ENCODE assay signal across 31 cellular contexts in genomic region chr17:45733781-45734180, GRCh38. TPM values are rescaled to one million over a fixed set of nuclear protein-coding genes. Genes with fewer than 3 reads are reported as not detected.
"Had no signal": no experiment of that assay in that cellular context is flagged by ENCODE, and none has a peak within 500 bp of the region (broad histone marks: within the 10 kb centered on the region; RNA-seq: fewer than 3 reads in every experiment).

No MANE protein-coding gene starts in this region.

- H3K27me3 ChIP-seq: ovary, right atrium auricular region, right lobe of liver had no signal

- H3K27ac ChIP-seq: left lung, lower lobe of right lung, ovary, right atrium auricular region, right lobe of liver, skin epidermis, suprapubic skin, thoracic aorta, tibial artery, upper lobe of right lung had no signal

- H3K9me3 ChIP-seq: upper lobe of right lung had no signal

- H3K4me1 Mint-ChIP-seq: naive thymus-derived CD4-positive, alpha-beta T cell; stimulated activated effector memory CD8-positive, alpha-beta T cell treated with anti-CD3 and anti-CD28 coated beads, Interleukin-12 subunit alpha, Interleukin-12 subunit beta, amount 100 ng/mL, for 72 hours had no signal

- H3K4me3 ChIP-seq: left lung, lower lobe of right lung, ovary, right atrium auricular region, right lobe of liver, skin epidermis, suprapubic skin, thoracic aorta, tibial artery, upper lobe of right lung had no signal

- H3K4me1 ChIP-seq: left lung, lower lobe of right lung, right atrium auricular region, right lobe of liver, suprapubic skin, tibial artery, upper lobe of right lung had no signal

- ATAC-seq: left colon; left lung; lower lobe of right lung; naive thymus-derived CD4-positive, alpha-beta T cell; natural killer cell treated with Interleukin-12 subunit alpha and Interleukin-12 subunit beta and Interleukin-15 and Interleukin-18, amount 100 ng/mL, for 72 hours; right lobe of liver; stimulated activated effector memory CD8-positive, alpha-beta T cell treated with anti-CD3 and anti-CD28 coated beads, Interleukin-12 subunit alpha, Interleukin-12 subunit beta, amount 100 ng/mL, for 72 hours; upper lobe of right lung had no signal

- H3K36me3 Mint-ChIP-seq: stimulated activated effector memory CD8-positive, alpha-beta T cell treated with anti-CD3 and anti-CD28 coated beads, Interleukin-12 subunit alpha, Interleukin-12 subunit beta, amount 100 ng/mL, for 72 hours had no signal

- H3K36me3 ChIP-seq: left lung, lower lobe of right lung, ovary, right atrium auricular region, right lobe of liver, suprapubic skin, thoracic aorta, tibial artery, upper lobe of right lung had no signal

- DNase-seq: hippocampal formation; kidney; left colon; left lung; lower lobe of right lung; mammary epithelial cell; mesenchymal stem cell; naive thymus-derived CD4-positive, alpha-beta T cell; ovary; right lobe of liver; stimulated activated CD4-positive, alpha-beta T cell treated with anti-CD3 and anti-CD28 coated beads, Interleukin-12 subunit alpha, Interleukin-12 subunit beta, amount 100 ng/mL, for 4 hours; stimulated activated CD4-positive, alpha-beta T cell treated with anti-CD3 and anti-CD28 coated beads, Interleukin-15, amount 100 ng/mL, for 24 hours; stimulated activated CD4-positive, alpha-beta T cell treated with anti-CD3 and anti-CD28 coated beads, Interleukin-2, amount 100 ng/mL, for 24 hours; stimulated activated CD4-positive, alpha-beta T cell treated with anti-CD3 and anti-CD28 coated beads, Interleukin-4, amount 100 ng/mL, for 1 hour; stimulated activated naive CD4-positive, alpha-beta T cell; trophoblast cell; upper lobe of right lung had no signal

- H3K27ac Mint-ChIP-seq: naive thymus-derived CD4-positive, alpha-beta T cell; natural killer cell treated with Interleukin-12 subunit alpha and Interleukin-12 subunit beta and Interleukin-15 and Interleukin-18, amount 100 ng/mL, for 72 hours; progenitor cell of endocrine pancreas; stimulated activated effector memory CD8-positive, alpha-beta T cell treated with anti-CD3 and anti-CD28 coated beads, Interleukin-12 subunit alpha, Interleukin-12 subunit beta, amount 100 ng/mL, for 72 hours; stimulated activated naive CD8-positive, alpha-beta T cell treated with anti-CD3 and anti-CD28 coated beads, Interleukin-15, Interleukin-2, amounts not matched to agents 100 ng/mL and 50 ng/mL, for 24 hours had no signal

- H3K4me3 Mint-ChIP-seq: naive thymus-derived CD4-positive, alpha-beta T cell; natural killer cell treated with Interleukin-12 subunit alpha and Interleukin-12 subunit beta and Interleukin-15 and Interleukin-18, amount 100 ng/mL, for 72 hours; stimulated activated effector memory CD8-positive, alpha-beta T cell treated with anti-CD3 and anti-CD28 coated beads, Interleukin-12 subunit alpha, Interleukin-12 subunit beta, amount 100 ng/mL, for 72 hours; stimulated activated naive CD8-positive, alpha-beta T cell treated with anti-CD3 and anti-CD28 coated beads, Interleukin-15, Interleukin-2, amounts not matched to agents 100 ng/mL and 50 ng/mL, for 24 hours had no signal

RNA-seq across cellular contexts. Expression of gene CRHR1, which starts 50.3 kb away (rescaled TPM):
- total RNA-seq: kidney; left colon; left lung; liver; lower lobe of right lung; mammary epithelial cell; mucosa of gallbladder; naive thymus-derived CD4-positive, alpha-beta T cell; natural killer cell treated with Interleukin-12 subunit alpha and Interleukin-12 subunit beta and Interleukin-15 and Interleukin-18, amount 100 ng/mL, for 72 hours; omental fat pad; progenitor cell of endocrine pancreas; pulmonary artery endothelial cell; renal cortical epithelial cell; right atrium auricular region; right lobe of liver; thoracic aorta; upper lobe of right lung had no signal
- polyA plus RNA-seq: liver; mammary epithelial cell; naive thymus-derived CD4-positive, alpha-beta T cell had no signal
